Comparison of ENCODE assay signal across 14 cellular contexts in the genomic region with DNA sequence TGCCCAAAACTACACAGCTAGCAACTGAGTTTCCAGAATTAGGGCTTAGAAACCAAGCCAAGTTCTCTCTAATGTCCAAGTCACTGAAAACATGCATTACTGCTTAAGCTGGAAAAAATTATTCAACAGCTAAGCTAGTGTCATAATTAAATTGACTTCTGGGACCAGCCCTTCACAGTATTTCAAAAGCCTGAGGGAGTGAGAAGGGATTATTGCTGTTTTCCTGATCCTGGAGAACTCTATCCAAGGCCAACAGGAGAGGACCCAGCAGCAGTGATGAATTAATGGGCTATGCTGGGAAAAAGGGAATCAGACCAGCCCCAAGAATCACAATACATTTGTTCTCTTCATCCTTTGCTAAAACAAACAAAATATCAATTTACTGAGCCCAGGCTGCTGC. TPM values are rescaled to one million over a fixed set of nuclear protein-coding genes. Genes with fewer than 3 reads are reported as not detected.
A peak's percentile ranks its signal among the peaks of the same experiment; 100 is the strongest.
DNase-seq lines count a peak whose midpoint lies in the region; ATAC-seq and TF ChIP-seq lines count a peak whose summit lies in the region.
"Had no signal": no experiment of that assay in that cellular context is flagged by ENCODE, and none has a peak within 500 bp of the region (broad histone marks: within the 10 kb centered on the region; RNA-seq: fewer than 3 reads in every experiment).

No MANE protein-coding gene starts in this region.

- H3K27me3 Mint-ChIP-seq in nephron progenitor cell (ENCODE audit: low read depth, poor library complexity), result peaks cover 13% of the 10 kb centered on the region
- H3K27me3 Mint-ChIP-seq in activated T-cell treated with anti-CD3 and anti-CD28 coated beads, Interleukin-2, amount 50 U/mL, for 4 hours (ENCODE audit: low read depth), result peaks cover 6% of the 10 kb centered on the region

- H3K4me3 ChIP-seq in ascending aorta, result peak overlapping the region in 1 of 2 donors; percentile 2
- H3K4me3 ChIP-seq: MG63 had no signal

- DNase-seq in COLO668 (lab: John Stamatoyannopoulos, UW; ENCODE audit: unreplicated experiment), result peak; percentile 50
- peak; percentile 46 for DNase-seq in D341Med (ENCODE audit: low spot score)
- no peak for DNase-seq in ascending aorta (ENCODE audit: low spot score in 2 of 2)
- no peak for DNase-seq in nephron progenitor cell
- DNase-seq in activated T-cell treated with anti-CD3 and anti-CD28 coated beads, Interleukin-2, amount 50 U/mL, for 4 hours, result no peak
- no peak for DNase-seq in cerebellar cortex (ENCODE audit: low spot score)
- DNase-seq: CD8-positive, alpha-beta T cell; MG63; NCI-H2081; NK-92 treated with Interleukin-12 subunit alpha and Interleukin-12 subunit beta, amount 100 ng/mL, for 24 hours had no signal

- TF ChIP-seq CTCF in ascending aorta (IDR thresholded peaks at IDR 0.05), result no peak
- TF ChIP-seq CTCF in nephron progenitor cell (IDR thresholded peaks at IDR 0.05), result no peak

- H3K4me3 Mint-ChIP-seq in nephron progenitor cell, result no peak overlapping the region
- H3K4me3 Mint-ChIP-seq in activated T-cell treated with anti-CD3 and anti-CD28 coated beads, Interleukin-2, amount 50 U/mL, for 4 hours, result no peak overlapping the region
- H3K4me3 Mint-ChIP-seq: CD8-positive, alpha-beta T cell had no signal

- peak overlapping the region; percentile 53 for H3K27ac Mint-ChIP-seq in nephron progenitor cell
- H3K27ac Mint-ChIP-seq: CD8-positive, alpha-beta T cell had no signal

- peaks cover 0 to 7% of the 10 kb centered on the region in 2 donors for H3K9me3 ChIP-seq in ascending aorta
- H3K9me3 ChIP-seq: MG63 had no signal

- peaks cover 22% of the 10 kb centered on the region for H3K4me1 Mint-ChIP-seq in nephron progenitor cell
- no peaks in the 10 kb centered on the region for H3K4me1 Mint-ChIP-seq in activated T-cell treated with anti-CD3 and anti-CD28 coated beads, Interleukin-2, amount 50 U/mL, for 4 hours (ENCODE audit: low read depth)

- peak overlapping the region; percentile 73 to 82 for H3K27ac ChIP-seq in ascending aorta
- H3K27ac ChIP-seq: RWPE1 had no signal

- no peaks in the 10 kb centered on the region for H3K27me3 ChIP-seq in ascending aorta
- H3K27me3 ChIP-seq: MG63 had no signal

- no peaks in the 10 kb centered on the region for H3K36me3 ChIP-seq in ascending aorta
- H3K36me3 ChIP-seq: MG63 had no signal

- intact Hi-C loops in ascending aorta (cut with DNase I), result loop anchor here (2.0 kb wide), 1 partner anchor 15 kb away; no protein-coding TSS in a partner anchor

- no peak for ATAC-seq in activated T-cell treated with anti-CD3 and anti-CD28 coated beads, Interleukin-2, amount 50 U/mL, for 4 hours
- ATAC-seq in GM18858 (IDR thresholded peaks at IDR 0.05; ENCODE audit: unreplicated experiment), result no peak
- ATAC-seq: CD8-positive, alpha-beta T cell had no signal

- peaks cover 0 to 13% of the 10 kb centered on the region in 2 donors for H3K4me1 ChIP-seq in ascending aorta

- H3K36me3 Mint-ChIP-seq in nephron progenitor cell (ENCODE audit: low read depth), result no peaks in the 10 kb centered on the region
- H3K36me3 Mint-ChIP-seq in activated T-cell treated with anti-CD3 and anti-CD28 coated beads, Interleukin-2, amount 50 U/mL, for 4 hours (ENCODE audit: insufficient read depth), result no peaks in the 10 kb centered on the region
- H3K36me3 Mint-ChIP-seq: CD8-positive, alpha-beta T cell had no signal

- peaks cover 15% of the 10 kb centered on the region for H3K9me3 Mint-ChIP-seq in nephron progenitor cell
- no peaks in the 10 kb centered on the region for H3K9me3 Mint-ChIP-seq in activated T-cell treated with anti-CD3 and anti-CD28 coated beads, Interleukin-2, amount 50 U/mL, for 4 hours
- H3K9me3 Mint-ChIP-seq: CD8-positive, alpha-beta T cell had no signal

RNA-seq across cellular contexts. Expression of gene CLEC3A, which starts 34.6 kb away (rescaled TPM):
- total RNA-seq in ascending aorta, result not detected
- not detected for total RNA-seq in activated T-cell treated with anti-CD3 and anti-CD28 coated beads, Interleukin-2, amount 50 U/mL, for 4 hours
- total RNA-seq: CD8-positive, alpha-beta T cell; H1; SK-MEL-5 had no signal

Comparison
In these comparisons a context has a peak if more than half of its experiments do, and no peak if none do; other contexts are left out.
1. DNase-seq: peak in COLO668 (single experiment) and D341Med (single experiment); none in ascending aorta (0 of 2), nephron progenitor cell (single experiment), activated T-cell treated with anti-CD3 and anti-CD28 coated beads, Interleukin-2, amount 50 U/mL, for 4 hours (single experiment) and cerebellar cortex (single experiment).